ENCODE assay signal across 8 cellular contexts in genomic region chr18:21612125-21613100, GRCh38. TPM values are rescaled to one million over a fixed set of nuclear protein-coding genes. Genes with fewer than 3 reads are reported as not detected.
A peak's percentile ranks its signal among the peaks of the same experiment; 100 is the strongest.
DNase-seq lines count a peak whose midpoint lies in the region; ATAC-seq and TF ChIP-seq lines count a peak whose summit lies in the region.

Gene SNRPD1 (plus strand): TSS chr18:21612314. CDS start chr18:21612430, 116 bp downstream.

- peaks cover 50% of the 10 kb centered on the region for H3K36me3 ChIP-seq in DOHH2 (ENCODE audit: control insufficient read depth, low read length)
- peaks cover 17% of the 10 kb centered on the region; the same call in 1 of the 2 replicates for H3K36me3 ChIP-seq in KMS-11 (ENCODE audit: insufficient read depth)
- H3K36me3 ChIP-seq in Panc1 (ENCODE audit: control insufficient read depth, insufficient read depth, low read length), result peaks cover 15% of the 10 kb centered on the region
- H3K36me3 ChIP-seq in esophagus muscularis mucosa, result peaks cover 0 to 13% (median 7%) of the 10 kb centered on the region in 4 donors

- in situ Hi-C loops in Panc1 (cut with HindIII; ENCODE audit: low pct_unique_long_range_greater_than_20kb, low sequenced_read_pairs), result no loop called here

- H3K4me1 ChIP-seq in DOHH2 (ENCODE audit: control insufficient read depth, low read length), result peaks cover 35% of the 10 kb centered on the region
- peaks cover 24% of the 10 kb centered on the region for H3K4me1 ChIP-seq in KMS-11 (ENCODE audit: low read depth, poor library complexity, severe bottlenecking)
- peaks cover 9% of the 10 kb centered on the region for H3K4me1 ChIP-seq in Panc1 (ENCODE audit: control insufficient read depth, insufficient read depth, low read length)
- H3K4me1 ChIP-seq in esophagus muscularis mucosa, result peaks cover 14 to 27% (median 25%) of the 10 kb centered on the region in 4 donors

- peak within 1 kb of the TSS; percentile 98 for H3K9ac ChIP-seq in KMS-11

- TF ChIP-seq CTCF in DOHH2 (IDR thresholded peaks at IDR 0.05; ENCODE audit: low read depth, low read length, poor library complexity, severe bottlenecking) (peak; percentile 85), KMS-11 (conservative IDR thresholded peaks at IDR 0.05; ENCODE audit: low read depth, low read length) (peak; percentile 83), Panc1 (IDR thresholded peaks at IDR 0.05) (peak; percentile 97), esophagus muscularis mucosa (IDR thresholded peaks at IDR 0.05) (peak; percentile 91 to 97 (median 97))

- H2AFZ ChIP-seq in KMS-11 (ENCODE audit: low read depth), result peak within 1 kb of the TSS; percentile 75

- TSS peak; percentile 92 for BruUV-seq in Panc1 (replicated peaks; lab: Mats Ljungman, UMichigan)

- no peaks in the 10 kb centered on the region for H3F3A ChIP-seq in DOHH2 (ENCODE audit: control insufficient read depth, insufficient read depth)

- H3K4me3 ChIP-seq in DOHH2 (ENCODE audit: low read length) (peak within 1 kb of the TSS; percentile 91), KMS-11 (IDR thresholded peaks at IDR 0.05; ENCODE audit: insufficient read depth, low read depth, low read length) (no peak within 1 kb of the TSS), Panc1 (ENCODE audit: low read depth in 2 of 2, low read length in 2 of 2) (peak within 1 kb of the TSS; percentile 85 to 98), esophagus muscularis mucosa (peak within 1 kb of the TSS; percentile 69 to 75 (median 70))

- under 1% methylated on average over 37 of the region's 59 CpGs for WGBS in esophagus muscularis mucosa

- H3K9me2 ChIP-seq in DOHH2 (replicated peaks; ENCODE audit: control insufficient read depth, low read length), result no peaks in the 10 kb centered on the region

- peaks cover 54% of the 10 kb centered on the region for H3K79me2 ChIP-seq in DOHH2 (ENCODE audit: control insufficient read depth, low read length)
- H3K79me2 ChIP-seq in KMS-11 (ENCODE audit: insufficient read depth, low read depth), result peaks cover 53% of the 10 kb centered on the region

- TF ChIP-seq EP300 in esophagus muscularis mucosa (IDR thresholded peaks at IDR 0.05), result no peak

- CTCF ChIA-PET in Panc1 (lab: Charles Lee), result interaction anchor here (0.6 to 2.9 kb wide), 4 partner anchors 12 to 417 kb away, joined by 4 to 17 read pairs (median 8); partner anchors contain the start of gene ESCO1

- H3K9me3 ChIP-seq in DOHH2 (ENCODE audit: control insufficient read depth, insufficient read depth, low read length) (no peaks in the 10 kb centered on the region), Panc1 (ENCODE audit: control insufficient read depth, insufficient read depth, low read depth, low read length) (no peaks in the 10 kb centered on the region), esophagus muscularis mucosa (no peaks in the 10 kb centered on the region)

- H3K27me3 ChIP-seq in DOHH2 (ENCODE audit: control insufficient read depth, low read length) (no peaks in the 10 kb centered on the region), KMS-11 (ENCODE audit: insufficient read depth, low read depth) (no peaks in the 10 kb centered on the region), Panc1 (ENCODE audit: control insufficient read depth, insufficient read depth, low read length) (no peaks in the 10 kb centered on the region), esophagus muscularis mucosa (no peaks in the 10 kb centered on the region)

- H4K20me1 ChIP-seq in DOHH2 (ENCODE audit: control insufficient read depth, insufficient read depth, low read depth, low read length) (peaks cover 22% of the 10 kb centered on the region), KMS-11 (ENCODE audit: insufficient read depth) (peaks cover 20% of the 10 kb centered on the region)

- DNase-seq in Panc1 (ENCODE audit: low read depth, low spot score) (peak; percentile 64), esophagus muscularis mucosa (ENCODE audit: extremely low spot score) (peak; percentile 96), myocyte (ENCODE audit: low read depth) (peak; percentile 93)
- DNase-seq in activated T-cell treated with anti-CD3 and anti-CD28 coated beads, Interleukin-2, amount 50 U/mL, for 48 hours, result peak; percentile 95 to 96
- DNase-seq in stimulated activated CD8-positive, alpha-beta memory T cell treated with anti-CD3 and anti-CD28 coated beads, Interleukin-7, amount 100 ng/mL, for 48 hours (ENCODE audit: extremely low read depth in 1 of 2, low read depth in 1 of 2), result peak; percentile 78 to 83

- POLR2A ChIA-PET in Panc1 (lab: Charles Lee), result interaction anchor here (0.6 to 1.0 kb wide), 3 partner anchors 12 to 411 kb away, joined by 4 to 15 read pairs (median 4); partner anchors contain the start of gene ESCO1

- H3K27ac ChIP-seq in DOHH2 (ENCODE audit: low read depth, low read length), result peak within 1 kb of the TSS; percentile 84
- peak within 1 kb of the TSS; percentile 97 for H3K27ac ChIP-seq in KMS-11
- H3K27ac ChIP-seq in Panc1 (ENCODE audit: low read length), result peak within 1 kb of the TSS; percentile 97
- H3K27ac ChIP-seq in esophagus muscularis mucosa (replicated peaks in 1 of 4), result peak within 1 kb of the TSS; percentile 74 to 87 (median 78)

- TF ChIP-seq POLR2A in esophagus muscularis mucosa (IDR thresholded peaks at IDR 0.05; ENCODE audit: low read depth), result no peak

- peak; percentile 99 for ATAC-seq in GM21737 (IDR thresholded peaks at IDR 0.05; ENCODE audit: unreplicated experiment)
- ATAC-seq in Panc1, result peak; percentile 99

- intact Hi-C loops in Panc1 (cut with micrococcal nuclease; ENCODE audit: unreplicated experiment), result loop anchor here (10.0 kb wide), 1 partner anchor 252 kb away; no protein-coding TSS in a partner anchor
- intact Hi-C loops in esophagus muscularis mucosa (cut with DNase I), result loop anchor here (10.0 kb wide), 1 partner anchor 222 kb away; no protein-coding TSS in a partner anchor

- peak within 1 kb of the TSS; percentile 94 for H3K4me2 ChIP-seq in DOHH2 (ENCODE audit: low read length)
- peak within 1 kb of the TSS; percentile 97 for H3K4me2 ChIP-seq in KMS-11

RNA-seq across cellular contexts. Expression of gene SNRPD1, which starts in this region (rescaled TPM):
- total RNA-seq in Panc1 (2021; ENCODE audit: unreplicated experiment) (94.2 TPM), esophagus muscularis mucosa (1 to 10 TPM; 7.1 to 8.8 (median 8.1) TPM), myocyte (15.1 and 15.6 TPM in 2 replicates)
- 118 TPM for polyA plus RNA-seq in Panc1 (2012; ENCODE audit: insufficient read length)
- polyA plus RNA-seq in myocyte (2012), result 37.6 TPM
